ENCODE assay signal across 1 cellular context in the genomic region with DNA sequence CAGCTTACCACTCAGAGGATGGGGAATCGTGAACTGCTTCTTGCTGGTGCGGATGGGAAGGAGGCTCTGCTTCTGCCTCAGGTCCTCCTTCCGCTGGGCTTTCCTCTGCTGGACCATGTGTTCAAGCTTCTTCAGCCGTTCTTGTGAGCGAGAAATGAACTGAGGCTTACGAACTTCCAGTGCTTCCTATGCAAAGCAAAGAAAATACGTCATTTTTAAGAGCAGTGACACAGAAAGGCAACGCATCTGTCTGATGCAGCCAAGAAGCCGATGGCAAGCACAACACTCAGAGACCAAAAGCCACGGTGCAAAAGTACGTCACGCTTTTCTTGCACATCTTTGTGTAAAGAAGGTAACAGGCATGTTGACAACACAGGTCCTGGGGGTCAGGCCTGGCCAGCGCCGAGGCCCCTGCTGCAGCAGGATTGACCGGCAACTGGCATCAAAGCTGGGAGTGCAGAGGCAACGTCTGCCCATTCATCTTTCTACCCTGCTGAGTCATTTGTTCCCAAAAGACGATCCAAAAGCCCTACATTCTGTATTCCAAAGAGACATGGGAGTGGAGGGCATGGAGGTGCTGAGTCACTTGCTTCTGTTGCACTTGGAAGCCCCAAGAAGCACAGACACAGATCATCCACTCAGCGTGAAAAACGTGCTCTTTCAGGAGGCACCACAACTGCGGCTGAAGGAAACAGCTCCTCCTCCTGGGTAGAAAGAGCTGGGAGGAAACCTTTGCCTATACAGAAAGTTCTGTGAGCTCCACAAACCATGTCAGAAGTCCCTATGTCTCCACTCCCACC.
TF ChIP-seq lines count a peak whose summit lies in the region.

No MANE protein-coding gene starts in this region.

TF ChIP-seq in GM23338, 12 proteins besides CTCF, POLR2A, EP300 and RAD21 (continued from another document):
- TF ChIP-seq ETS1 (IDR thresholded peaks at IDR 0.05) (no peak), JUNB (IDR thresholded peaks at IDR 0.05; ENCODE audit: unreplicated experiment) (no peak), STAT1 (IDR thresholded peaks at IDR 0.05; ENCODE audit: unreplicated experiment) (no peak)
- TF ChIP-seq, protein P1, sequence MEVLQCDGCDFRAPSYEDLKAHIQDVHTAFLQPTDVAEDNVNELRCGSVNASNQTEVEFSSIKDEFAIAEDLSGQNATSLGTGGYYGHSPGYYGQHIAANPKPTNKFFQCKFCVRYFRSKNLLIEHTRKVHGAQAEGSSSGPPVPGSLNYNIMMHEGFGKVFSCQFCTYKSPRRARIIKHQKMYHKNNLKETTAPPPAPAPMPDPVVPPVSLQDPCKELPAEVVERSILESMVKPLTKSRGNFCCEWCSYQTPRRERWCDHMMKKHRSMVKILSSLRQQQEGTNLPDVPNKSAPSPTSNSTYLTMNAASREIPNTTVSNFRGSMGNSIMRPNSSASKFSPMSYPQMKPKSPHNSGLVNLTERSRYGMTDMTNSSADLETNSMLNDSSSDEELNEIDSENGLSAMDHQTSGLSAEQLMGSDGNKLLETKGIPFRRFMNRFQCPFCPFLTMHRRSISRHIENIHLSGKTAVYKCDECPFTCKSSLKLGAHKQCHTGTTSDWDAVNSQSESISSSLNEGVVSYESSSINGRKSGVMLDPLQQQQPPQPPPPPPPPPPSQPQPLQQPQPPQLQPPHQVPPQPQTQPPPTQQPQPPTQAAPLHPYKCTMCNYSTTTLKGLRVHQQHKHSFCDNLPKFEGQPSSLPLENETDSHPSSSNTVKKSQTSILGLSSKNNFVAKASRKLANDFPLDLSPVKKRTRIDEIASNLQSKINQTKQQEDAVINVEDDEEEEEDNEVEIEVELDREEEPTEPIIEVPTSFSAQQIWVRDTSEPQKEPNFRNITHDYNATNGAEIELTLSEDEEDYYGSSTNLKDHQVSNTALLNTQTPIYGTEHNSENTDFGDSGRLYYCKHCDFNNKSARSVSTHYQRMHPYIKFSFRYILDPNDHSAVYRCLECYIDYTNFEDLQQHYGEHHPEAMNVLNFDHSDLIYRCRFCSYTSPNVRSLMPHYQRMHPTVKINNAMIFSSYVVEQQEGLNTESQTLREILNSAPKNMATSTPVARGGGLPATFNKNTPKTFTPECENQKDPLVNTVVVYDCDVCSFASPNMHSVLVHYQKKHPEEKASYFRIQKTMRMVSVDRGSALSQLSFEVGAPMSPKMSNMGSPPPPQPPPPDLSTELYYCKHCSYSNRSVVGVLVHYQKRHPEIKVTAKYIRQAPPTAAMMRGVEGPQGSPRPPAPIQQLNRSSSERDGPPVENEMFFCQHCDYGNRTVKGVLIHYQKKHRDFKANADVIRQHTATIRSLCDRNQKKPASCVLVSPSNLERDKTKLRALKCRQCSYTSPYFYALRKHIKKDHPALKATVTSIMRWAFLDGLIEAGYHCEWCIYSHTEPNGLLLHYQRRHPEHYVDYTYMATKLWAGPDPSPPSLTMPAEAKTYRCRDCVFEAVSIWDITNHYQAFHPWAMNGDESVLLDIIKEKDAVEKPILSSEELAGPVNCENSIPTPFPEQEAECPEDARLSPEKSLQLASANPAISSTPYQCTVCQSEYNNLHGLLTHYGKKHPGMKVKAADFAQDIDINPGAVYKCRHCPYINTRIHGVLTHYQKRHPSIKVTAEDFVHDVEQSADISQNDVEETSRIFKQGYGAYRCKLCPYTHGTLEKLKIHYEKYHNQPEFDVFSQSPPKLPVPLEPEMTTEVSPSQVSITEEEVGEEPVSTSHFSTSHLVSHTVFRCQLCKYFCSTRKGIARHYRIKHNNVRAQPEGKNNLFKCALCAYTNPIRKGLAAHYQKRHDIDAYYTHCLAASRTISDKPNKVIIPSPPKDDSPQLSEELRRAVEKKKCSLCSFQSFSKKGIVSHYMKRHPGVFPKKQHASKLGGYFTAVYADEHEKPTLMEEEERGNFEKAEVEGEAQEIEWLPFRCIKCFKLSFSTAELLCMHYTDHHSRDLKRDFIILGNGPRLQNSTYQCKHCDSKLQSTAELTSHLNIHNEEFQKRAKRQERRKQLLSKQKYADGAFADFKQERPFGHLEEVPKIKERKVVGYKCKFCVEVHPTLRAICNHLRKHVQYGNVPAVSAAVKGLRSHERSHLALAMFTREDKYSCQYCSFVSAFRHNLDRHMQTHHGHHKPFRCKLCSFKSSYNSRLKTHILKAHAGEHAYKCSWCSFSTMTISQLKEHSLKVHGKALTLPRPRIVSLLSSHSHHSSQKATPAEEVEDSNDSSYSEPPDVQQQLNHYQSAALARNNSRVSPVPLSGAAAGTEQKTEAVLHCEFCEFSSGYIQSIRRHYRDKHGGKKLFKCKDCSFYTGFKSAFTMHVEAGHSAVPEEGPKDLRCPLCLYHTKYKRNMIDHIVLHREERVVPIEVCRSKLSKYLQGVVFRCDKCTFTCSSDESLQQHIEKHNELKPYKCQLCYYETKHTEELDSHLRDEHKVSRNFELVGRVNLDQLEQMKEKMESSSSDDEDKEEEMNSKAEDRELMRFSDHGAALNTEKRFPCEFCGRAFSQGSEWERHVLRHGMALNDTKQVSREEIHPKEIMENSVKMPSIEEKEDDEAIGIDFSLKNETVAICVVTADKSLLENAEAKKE (CRISPR knock-in tag; IDR thresholded peaks at IDR 0.05): no peak
- TF ChIP-seq, protein P2, sequence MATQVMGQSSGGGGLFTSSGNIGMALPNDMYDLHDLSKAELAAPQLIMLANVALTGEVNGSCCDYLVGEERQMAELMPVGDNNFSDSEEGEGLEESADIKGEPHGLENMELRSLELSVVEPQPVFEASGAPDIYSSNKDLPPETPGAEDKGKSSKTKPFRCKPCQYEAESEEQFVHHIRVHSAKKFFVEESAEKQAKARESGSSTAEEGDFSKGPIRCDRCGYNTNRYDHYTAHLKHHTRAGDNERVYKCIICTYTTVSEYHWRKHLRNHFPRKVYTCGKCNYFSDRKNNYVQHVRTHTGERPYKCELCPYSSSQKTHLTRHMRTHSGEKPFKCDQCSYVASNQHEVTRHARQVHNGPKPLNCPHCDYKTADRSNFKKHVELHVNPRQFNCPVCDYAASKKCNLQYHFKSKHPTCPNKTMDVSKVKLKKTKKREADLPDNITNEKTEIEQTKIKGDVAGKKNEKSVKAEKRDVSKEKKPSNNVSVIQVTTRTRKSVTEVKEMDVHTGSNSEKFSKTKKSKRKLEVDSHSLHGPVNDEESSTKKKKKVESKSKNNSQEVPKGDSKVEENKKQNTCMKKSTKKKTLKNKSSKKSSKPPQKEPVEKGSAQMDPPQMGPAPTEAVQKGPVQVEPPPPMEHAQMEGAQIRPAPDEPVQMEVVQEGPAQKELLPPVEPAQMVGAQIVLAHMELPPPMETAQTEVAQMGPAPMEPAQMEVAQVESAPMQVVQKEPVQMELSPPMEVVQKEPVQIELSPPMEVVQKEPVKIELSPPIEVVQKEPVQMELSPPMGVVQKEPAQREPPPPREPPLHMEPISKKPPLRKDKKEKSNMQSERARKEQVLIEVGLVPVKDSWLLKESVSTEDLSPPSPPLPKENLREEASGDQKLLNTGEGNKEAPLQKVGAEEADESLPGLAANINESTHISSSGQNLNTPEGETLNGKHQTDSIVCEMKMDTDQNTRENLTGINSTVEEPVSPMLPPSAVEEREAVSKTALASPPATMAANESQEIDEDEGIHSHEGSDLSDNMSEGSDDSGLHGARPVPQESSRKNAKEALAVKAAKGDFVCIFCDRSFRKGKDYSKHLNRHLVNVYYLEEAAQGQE (IDR thresholded peaks at IDR 0.05; ENCODE audit: unreplicated experiment): no peak
